ENCODE assay signal across 11 cellular contexts in the genomic region with DNA sequence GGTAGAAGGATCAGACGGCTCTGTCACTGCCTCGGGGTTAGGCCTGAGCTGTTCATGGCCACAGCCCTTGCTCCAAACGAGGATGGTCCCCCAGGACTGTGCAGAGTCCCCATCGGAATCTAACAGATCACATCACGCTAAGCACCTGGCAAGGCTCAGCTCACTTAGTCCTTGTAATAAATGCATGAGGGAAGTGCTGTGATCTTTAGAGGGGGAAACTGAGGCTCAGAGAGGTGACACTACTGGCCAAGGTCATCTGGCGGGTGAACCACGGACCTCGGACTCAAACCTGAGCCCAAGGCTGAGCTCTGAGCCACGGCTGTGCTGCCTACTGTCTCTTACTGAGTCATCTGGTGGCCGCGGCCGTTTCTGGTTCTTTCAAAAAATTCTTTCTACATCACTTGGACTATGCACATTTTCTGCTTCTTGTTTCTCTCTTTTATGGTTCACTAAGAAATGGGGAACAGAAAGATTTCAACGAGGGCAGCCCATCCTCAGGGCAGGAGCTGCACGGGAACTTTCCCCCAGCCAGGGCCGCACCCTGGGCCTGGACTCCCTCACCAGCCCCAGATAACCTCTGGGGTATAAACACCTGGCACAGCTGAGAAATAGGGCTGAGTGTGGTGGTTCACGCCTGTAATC. TPM values are rescaled to one million over a fixed set of nuclear protein-coding genes. Genes with fewer than 3 reads are reported as not detected.
DNase-seq lines count a peak whose midpoint lies in the region; ATAC-seq, FAIRE-seq and TF ChIP-seq lines count a peak whose summit lies in the region.
"Had no signal": no experiment of that assay in that cellular context is flagged by ENCODE, and none has a peak within 500 bp of the region (broad histone marks: within the 10 kb centered on the region; RNA-seq: fewer than 3 reads in every experiment).

No MANE protein-coding gene starts in this region.

- intact Hi-C loops in HepG2 (cut with micrococcal nuclease; ENCODE audit: unreplicated experiment), result no loop called here
- intact Hi-C loops in PC-9 (cut with micrococcal nuclease; ENCODE audit: unreplicated experiment), result no loop called here

- TF ChIP-seq CTCF in GM12864 (IDR thresholded peaks at IDR 0.05; ENCODE audit: low read depth, low read length, missing control alignments) (no peak), HepG2 (CRISPR knock-in tag; IDR thresholded peaks at IDR 0.05) (no peak), PC-9 (conservative IDR thresholded peaks at IDR 0.05) (no peak)

- no peaks in the 10 kb centered on the region for H3K9me2 ChIP-seq in PC-9 (ENCODE audit: insufficient read depth)

- no peak for TF ChIP-seq POLR2A in HepG2 (IDR thresholded peaks at IDR 0.05; ENCODE audit: insufficient read depth in 1 of 2, low read depth in 2 of 2, low read length in 2 of 2)

- TF ChIP-seq RAD21 in HepG2 (CRISPR knock-in tag; IDR thresholded peaks at IDR 0.05), result no peak

- TF ChIP-seq EP300 in HepG2 (IDR thresholded peaks at IDR 0.05; ENCODE audit: low read depth in 2 of 2, low read length in 2 of 2), result no peak
- no peak for TF ChIP-seq EP300 in HepG2 (CRISPR knock-in tag; IDR thresholded peaks at IDR 0.05; ENCODE audit: borderline replicate concordance)

- H4K8ac ChIP-seq in mesendoderm (ENCODE audit: low read depth, low read length), result no peak overlapping the region

- no peaks in the 10 kb centered on the region for H3K79me2 ChIP-seq in HepG2 (ENCODE audit: insufficient read depth, low read length)
- no peaks in the 10 kb centered on the region for H3K79me2 ChIP-seq in mesendoderm (ENCODE audit: control insufficient read depth, insufficient read depth, low read length)
- peaks cover 4% of the 10 kb centered on the region; the same call in 1 of the 2 replicates for H3K79me2 ChIP-seq in PC-9 (ENCODE audit: low read depth)

- no peak overlapping the region for H3K56ac ChIP-seq in mesendoderm (ENCODE audit: low read length)

- peaks cover 18% of the 10 kb centered on the region for H3K4me1 ChIP-seq in HepG2 (ENCODE audit: insufficient read depth, low read length)
- H3K4me1 ChIP-seq in mesendoderm (ENCODE audit: control insufficient read depth, low read depth, low read length), result no peaks in the 10 kb centered on the region
- H3K4me1 ChIP-seq in PC-9 (replicated peaks; ENCODE audit: insufficient read depth), result 0 out of 2 replicates have a peak, but pooled peaks cover 8% of the 10 kb centered on the region

- no peak overlapping the region for H2BK5ac ChIP-seq in mesendoderm (ENCODE audit: low read length)

- H2AK5ac ChIP-seq in mesendoderm (ENCODE audit: low read length), result no peak overlapping the region

- WGBS in HepG2 (ENCODE audit: low lambda C conversion rate), result 54% methylated on average over 15 of the region's 16 CpGs
- WGBS in mesendoderm (ENCODE audit: extremely low coverage, insufficient coverage, low lambda C conversion rate), result no CpG with 5 or more reads among the region's 16 CpGs

- POLR2A ChIA-PET in HepG2 (lab: Yijun Ruan, JAX), result no interaction called here
- POLR2A ChIA-PET in PC-9 (lab: Charles Lee; ENCODE audit: unreplicated experiment), result interaction anchor here (0.5 kb wide), 1 partner anchor 90 kb away, joined by 5 read pairs; no protein-coding TSS in a partner anchor

- no peak overlapping the region for H2AFZ ChIP-seq in HepG2 (ENCODE audit: low read length)
- no peak overlapping the region for H2AFZ ChIP-seq in PC-9

- H3K36me3 ChIP-seq in HepG2 (replicated peaks in 1 of 2; ENCODE audit: control insufficient read depth in 1 of 2, insufficient read depth in 2 of 2, low read length in 2 of 2) (0 out of 5 replicates have a peak, but pooled peaks cover 0 to 2% of the 10 kb centered on the region in 2 experiments), mesendoderm (ENCODE audit: control insufficient read depth, insufficient read depth, low read length) (no peaks in the 10 kb centered on the region), PC-9 (ENCODE audit: low read depth) (peaks cover 9% of the 10 kb centered on the region)

- no peak overlapping the region for H3K18ac ChIP-seq in mesendoderm (ENCODE audit: low read length)

- H3K27ac ChIP-seq in HepG2 (ENCODE audit: extremely low read length, insufficient read depth, low read length) (no peak overlapping the region), mesendoderm (ENCODE audit: low read depth, low read length) (no peak overlapping the region), PC-9 (no peak overlapping the region)

- H3K9ac ChIP-seq in HepG2 (ENCODE audit: insufficient read depth, low read depth, low read length), result no peak overlapping the region
- no peak overlapping the region for H3K9ac ChIP-seq in mesendoderm (ENCODE audit: low read length)

- no peak overlapping the region for H3K4ac ChIP-seq in mesendoderm (ENCODE audit: low read depth, low read length)

- ATAC-seq in GM19455 (IDR thresholded peaks at IDR 0.05; ENCODE audit: unreplicated experiment) (peak; percentile 54), HG03571 (IDR thresholded peaks at IDR 0.05; ENCODE audit: unreplicated experiment) (peak; percentile 69), HepG2 (peak; percentile 13; the same call in 2 of the 3 replicates)

- CTCF ChIA-PET in HepG2 (lab: Yijun Ruan, JAX; ENCODE audit: low intra/inter-chr PET ratio, low total read pairs), result no interaction called here
- CTCF ChIA-PET in PC-9 (lab: Charles Lee), result no interaction called here

- no peaks in the 10 kb centered on the region for H3K79me1 ChIP-seq in mesendoderm (ENCODE audit: low read length)

- no peaks in the 10 kb centered on the region for H3K9me3 ChIP-seq in HepG2 (ENCODE audit: low read length)
- no peaks in the 10 kb centered on the region for H3K9me3 ChIP-seq in PC-9 (ENCODE audit: insufficient read depth, low read depth)

- no peak overlapping the region for H2BK120ac ChIP-seq in mesendoderm (ENCODE audit: low read depth, low read length)

- BruUV-seq in HepG2 (replicated peaks; lab: Mats Ljungman, UMichigan) (no TSS peak), PC-9 (replicated peaks; lab: Mats Ljungman, UMichigan) (no TSS peak)

- FAIRE-seq in HepG2 (lab: Jason Lieb, UNC), result no peak

- in situ Hi-C loops in HepG2 (cut with HindIII; ENCODE audit: extremely low pct_ligation_motif_present, low pct_unique_long_range_greater_than_20kb), result no loop called here

- no peaks in the 10 kb centered on the region; the same call in 1 of the 2 replicates for H4K20me1 ChIP-seq in HepG2 (ENCODE audit: insufficient read depth, low read length)
- peaks cover 8% of the 10 kb centered on the region for H4K20me1 ChIP-seq in PC-9 (ENCODE audit: insufficient read depth)

- H3K23ac ChIP-seq in mesendoderm (ENCODE audit: low read length), result no peak overlapping the region

- H2BK15ac ChIP-seq in mesendoderm (replicated peaks; ENCODE audit: low read depth), result no peak overlapping the region

- no peak overlapping the region for H4K5ac ChIP-seq in mesendoderm (ENCODE audit: low read length)

- H3K4me3 ChIP-seq in GM12864 (ENCODE audit: low read depth, low read length) (no peak overlapping the region), HepG2 (replicated peaks in 1 of 3; ENCODE audit: insufficient read depth in 1 of 3, low read depth in 2 of 3, low read length in 3 of 3) (no peak overlapping the region), mesendoderm (ENCODE audit: low read length) (no peak overlapping the region), PC-9 (no peak overlapping the region)

- DNase-seq in GM12864 (ENCODE audit: low read depth) (peak; percentile 15), HepG2 (ENCODE audit: low spot score) (no peak), NCI-H2196 treated with DMSO at 0.1 percent for 48 hours (lab: John Stamatoyannopoulos, UW; ENCODE audit: unreplicated experiment) (no peak), mesendoderm (no peak), PC-9 (no peak), retina (no peak)
- DNase-seq: CD8-positive, alpha-beta memory T cell; central memory CD4-positive, alpha-beta T cell; NCI-H2029 treated with DMSO at 0.1 percent for 48 hours had no signal

- H3K4me2 ChIP-seq in HepG2 (ENCODE audit: low read depth, low read length) (no peak overlapping the region), mesendoderm (ENCODE audit: low read length) (no peak overlapping the region), PC-9 (no peak overlapping the region)

- no peaks in the 10 kb centered on the region for H3K27me3 ChIP-seq in HepG2 (ENCODE audit: control insufficient read depth in 1 of 2, insufficient read depth in 2 of 2, low read length in 2 of 2)
- H3K27me3 ChIP-seq in mesendoderm (ENCODE audit: insufficient read depth, low read length, poor library complexity), result no peaks in the 10 kb centered on the region
- no peaks in the 10 kb centered on the region for H3K27me3 ChIP-seq in PC-9 (ENCODE audit: insufficient read depth, low read depth)

- H3F3A ChIP-seq in PC-9 (ENCODE audit: insufficient read depth, low read depth), result peaks cover 45% of the 10 kb centered on the region

RNA-seq across cellular contexts. Expression of gene COTL1, which starts 55.6 kb away (rescaled TPM):
- total RNA-seq in HepG2 (2016; rRNA removed; fragmentation: Illumina TruSeq; extraction: Trizol) (8.6 and 8.7 TPM in 2 replicates), PC-9 (2021) (458 and 512 TPM in 2 replicates)
- total RNA-seq in HepG2 (2016; cell fraction: cytosol; rRNA removed; fragmentation: Illumina TruSeq; extraction: Trizol; ENCODE audit: low read depth), result 5.8 and 8.7 TPM in 2 replicates
- total RNA-seq in HepG2 (2016; cell fraction: insoluble cytoplasmic fraction; rRNA removed; fragmentation: Illumina TruSeq; extraction: Trizol), result 7.3 and 9.2 TPM in 2 replicates
- total RNA-seq in HepG2 (2016; cell fraction: membrane; rRNA removed; fragmentation: Illumina TruSeq; extraction: Trizol), result 14.0 and 18.2 TPM in 2 replicates
- total RNA-seq in HepG2 (2016; cell fraction: nucleus; rRNA removed; fragmentation: Illumina TruSeq; extraction: Trizol), result 3.7 and 4.3 TPM in 2 replicates
- 9.7 and 16.9 TPM in 2 replicates for polyA plus RNA-seq in HepG2 (2011; rRNA removed)
- polyA plus RNA-seq in HepG2 (2011; cell fraction: cytosol; rRNA removed), result 8.5 and 16.0 TPM in 2 replicates
- 5.1 and 7.3 TPM in 2 replicates for polyA plus RNA-seq in HepG2 (2011; cell fraction: nucleus; rRNA removed)
- 8.5 and 17.2 TPM in 2 replicates for polyA plus RNA-seq in HepG2 (2012)
- polyA plus RNA-seq in HepG2 (2016; cell fraction: cytosol; fragmentation: Illumina TruSeq; extraction: Trizol; ENCODE audit: low read depth), result 15.3 and 18.5 TPM in 2 replicates
- 17.5 and 21.2 TPM in 2 replicates for polyA plus RNA-seq in HepG2 (2016; cell fraction: insoluble cytoplasmic fraction; fragmentation: Illumina TruSeq; extraction: Trizol; ENCODE audit: low read depth)
- polyA plus RNA-seq in HepG2 (2016; cell fraction: membrane; fragmentation: Illumina TruSeq; extraction: Trizol; ENCODE audit: low read depth), result 23.1 and 28.6 TPM in 2 replicates
- polyA plus RNA-seq in HepG2 (2016; cell fraction: nucleus; fragmentation: Illumina TruSeq; extraction: Trizol; ENCODE audit: insufficient read depth, low read depth), result 10.8 and 11.4 TPM in 2 replicates
- 13.8 and 51.4 TPM in 2 replicates for polyA minus RNA-seq in HepG2 (2011; rRNA and poly(A)+ RNA removed; ENCODE audit: low replicate concordance)
- polyA minus RNA-seq in HepG2 (2011; cell fraction: cytosol; rRNA and poly(A)+ RNA removed), result 3.7 and 9.1 TPM in 2 replicates
- polyA minus RNA-seq in HepG2 (2011; cell fraction: nucleus; rRNA and poly(A)+ RNA removed), result 3.7 and 4.8 TPM in 2 replicates
- 102 TPM for polyA plus RNA-seq in mesendoderm (2013, experiment 1 of 2)
- 104 TPM for polyA plus RNA-seq in mesendoderm (2013, experiment 2 of 2)

RNA-seq across cellular contexts. Expression of gene MEAK7, which starts 57.8 kb away (rescaled TPM):
- total RNA-seq in HepG2 (2016; rRNA removed; fragmentation: Illumina TruSeq; extraction: Trizol) (14.7 and 17.4 TPM in 2 replicates), PC-9 (2021) (73.4 and 74.6 TPM in 2 replicates)
- 1.0 and 1.5 TPM in 2 replicates for total RNA-seq in HepG2 (2016; cell fraction: cytosol; rRNA removed; fragmentation: Illumina TruSeq; extraction: Trizol; ENCODE audit: low read depth)
- total RNA-seq in HepG2 (2016; cell fraction: insoluble cytoplasmic fraction; rRNA removed; fragmentation: Illumina TruSeq; extraction: Trizol), result 14.3 and 19.5 TPM in 2 replicates
- 3.8 and 4.1 TPM in 2 replicates for total RNA-seq in HepG2 (2016; cell fraction: membrane; rRNA removed; fragmentation: Illumina TruSeq; extraction: Trizol)
- 13.9 and 16.3 TPM in 2 replicates for total RNA-seq in HepG2 (2016; cell fraction: nucleus; rRNA removed; fragmentation: Illumina TruSeq; extraction: Trizol)
- 11.8 and 12.0 TPM in 2 replicates for polyA plus RNA-seq in HepG2 (2011; rRNA removed)
- 10.9 and 11.8 TPM in 2 replicates for polyA plus RNA-seq in HepG2 (2011; cell fraction: cytosol; rRNA removed)
- polyA plus RNA-seq in HepG2 (2011; cell fraction: nucleus; rRNA removed), result 13.6 and 14.0 TPM in 2 replicates
- 6.9 and 8.1 TPM in 2 replicates for polyA plus RNA-seq in HepG2 (2012)
- 0.46 and 0.59 TPM in 2 replicates for polyA plus RNA-seq in HepG2 (2016; cell fraction: cytosol; fragmentation: Illumina TruSeq; extraction: Trizol; ENCODE audit: low read depth)
- polyA plus RNA-seq in HepG2 (2016; cell fraction: insoluble cytoplasmic fraction; fragmentation: Illumina TruSeq; extraction: Trizol; ENCODE audit: low read depth), result 10.6 and 11.4 TPM in 2 replicates
- 1.5 and 1.9 TPM in 2 replicates for polyA plus RNA-seq in HepG2 (2016; cell fraction: membrane; fragmentation: Illumina TruSeq; extraction: Trizol; ENCODE audit: low read depth)
- 9.0 and 10.6 TPM in 2 replicates for polyA plus RNA-seq in HepG2 (2016; cell fraction: nucleus; fragmentation: Illumina TruSeq; extraction: Trizol; ENCODE audit: insufficient read depth, low read depth)
- 20.4 and 30.6 TPM in 2 replicates for polyA minus RNA-seq in HepG2 (2011; rRNA and poly(A)+ RNA removed; ENCODE audit: low replicate concordance)
- 7.9 and 10.9 TPM in 2 replicates for polyA minus RNA-seq in HepG2 (2011; cell fraction: cytosol; rRNA and poly(A)+ RNA removed)
- 17.6 and 19.1 TPM in 2 replicates for polyA minus RNA-seq in HepG2 (2011; cell fraction: nucleus; rRNA and poly(A)+ RNA removed)
- 5.7 TPM for polyA plus RNA-seq in mesendoderm (2013, experiment 1 of 2)
- 6.3 TPM for polyA plus RNA-seq in mesendoderm (2013, experiment 2 of 2)

Comparison
In these comparisons a context has a peak if more than half of its experiments do, and no peak if none do; other contexts are left out.
1. ATAC-seq: peak in every context shown above with its lines; median percentile 69 in HG03571; 54 in GM19455; 13 in HepG2.
2. RNA of gene COTL1, which starts 55.6 kb away (total RNA-seq): 458 to 512 TPM in PC-9; 3.7 to 18.2 TPM in HepG2; every median in the first group is over 10 times any median in the second.